Comparison of ENCODE assay signal across 14 cellular contexts in genomic region chr6:143634486-143634885, GRCh38. TPM values are rescaled to one million over a fixed set of nuclear protein-coding genes. Genes with fewer than 3 reads are reported as not detected.
DNase-seq lines count a peak whose midpoint lies in the region; ATAC-seq, FAIRE-seq and TF ChIP-seq lines count a peak whose summit lies in the region.
"Had no signal": no experiment of that assay in that cellular context is flagged by ENCODE, and none has a peak within 500 bp of the region (broad histone marks: within the 10 kb centered on the region; RNA-seq: fewer than 3 reads in every experiment).

No MANE protein-coding gene starts in this region.

- WGBS in right lobe of liver (ENCODE audit: insufficient coverage, low coverage, low lambda C conversion rate, missing lambda C conversion rate): 78% methylated on average over 2 of the region's 2 CpGs

- ATAC-seq in right lobe of liver: no peak

- peak; percentile 67 for FAIRE-seq in keratinocyte (lab: Jason Lieb, UNC)

- H3K79me2 ChIP-seq in keratinocyte (ENCODE audit: control insufficient read depth, insufficient read depth, low read length): no peaks in the 10 kb centered on the region

- no peak overlapping the region for H2AFZ ChIP-seq in keratinocyte (ENCODE audit: control insufficient read depth, low read length)

- dilution Hi-C loops in keratinocyte (cut with MboI; ENCODE audit: extremely low pct_ligation_motif_present, low sequenced_read_pairs): no loop called here

- H3K9ac ChIP-seq in keratinocyte (ENCODE audit: control insufficient read depth, extremely low read depth, insufficient read depth, low read length): no peak overlapping the region

- DNase-seq in GM12865 (ENCODE audit: low read depth) (peak; percentile 21), NCI-H1048 (lab: John Stamatoyannopoulos, UW) (peak; percentile 80), SHP77 treated with DMSO at 0.1 percent for 48 hours (lab: John Stamatoyannopoulos, UW) (peak; percentile 42), keratinocyte (ENCODE audit: low read depth, low spot score) (peak; percentile 75), right lobe of liver (no peak), HPDE6-E6E7 (ENCODE audit: extremely low spot score) (no peak), SKM-1 (lab: John Stamatoyannopoulos, UW; ENCODE audit: unreplicated experiment) (no peak)
- DNase-seq in stimulated activated CD8-positive, alpha-beta memory T cell treated with anti-CD3 and anti-CD28 coated beads, Interleukin-4, amount 100 ng/mL, for 48 hours: no peak
- DNase-seq: activated CD4-positive, alpha-beta T cell treated with anti-CD3 and anti-CD28 coated beads, Interleukin-2, amount 50 U/mL, for 1 hour; Kasumi-1; NCI-H446 treated with DMSO at 0.1 percent for 48 hours; nucleus accumbens; small intestine; T1000 had no signal

- intact Hi-C loops in right lobe of liver (cut with DNase I): no loop called here

- H3K4me3 ChIP-seq in GM12865 (ENCODE audit: low read depth, low read length): no peak overlapping the region
- no peak overlapping the region for H3K4me3 ChIP-seq in keratinocyte (ENCODE audit: control insufficient read depth in 2 of 3, extremely low read depth in 1 of 3, insufficient read depth in 2 of 3, low read depth in 1 of 3, low read length in 3 of 3)
- no peak overlapping the region for H3K4me3 ChIP-seq in right lobe of liver

- no peak for TF ChIP-seq POLR2A in right lobe of liver (IDR thresholded peaks at IDR 0.05)

- H3K9me1 ChIP-seq in keratinocyte (ENCODE audit: control insufficient read depth, extremely low read depth, insufficient read depth, low read length): no peaks in the 10 kb centered on the region

- no peaks in the 10 kb centered on the region for H3K36me3 ChIP-seq in keratinocyte (ENCODE audit: control insufficient read depth in 2 of 2, extremely low read depth in 1 of 2, insufficient read depth in 2 of 2, low read length in 2 of 2)
- no peaks in the 10 kb centered on the region for H3K36me3 ChIP-seq in right lobe of liver

- H4K20me1 ChIP-seq in keratinocyte (ENCODE audit: control insufficient read depth, extremely low read depth, insufficient read depth, low read length): no peaks in the 10 kb centered on the region

- H3K27me3 ChIP-seq in keratinocyte (ENCODE audit: control insufficient read depth, extremely low read depth, insufficient read depth, low read length) (no peaks in the 10 kb centered on the region), right lobe of liver (no peaks in the 10 kb centered on the region)

- TF ChIP-seq CTCF in GM12865 (IDR thresholded peaks at IDR 0.05; ENCODE audit: insufficient read depth, low read depth, low read length, missing control alignments) (no peak), keratinocyte (optimal IDR thresholded peaks at IDR 0.05 in 1 of 3, IDR thresholded peaks at IDR 0.05 in 1 of 3, conservative IDR thresholded peaks at IDR 0.05 in 1 of 3; ENCODE audit: extremely low read depth in 1 of 3, insufficient read depth in 2 of 3, low read length in 3 of 3) (no peak), right lobe of liver (IDR thresholded peaks at IDR 0.05) (no peak)

- H3K4me1 ChIP-seq in keratinocyte (ENCODE audit: control insufficient read depth, extremely low read depth, insufficient read depth, low read length) (peaks cover 9% of the 10 kb centered on the region), right lobe of liver (no peaks in the 10 kb centered on the region)

- H3K27ac ChIP-seq in keratinocyte (ENCODE audit: control insufficient read depth, insufficient read depth, low read length) (no peak overlapping the region), right lobe of liver (no peak overlapping the region)

- H3K9me3 ChIP-seq in keratinocyte (ENCODE audit: control insufficient read depth, low read depth, low read length): no peaks in the 10 kb centered on the region
- no peaks in the 10 kb centered on the region for H3K9me3 ChIP-seq in right lobe of liver

- no peak overlapping the region for H3K4me2 ChIP-seq in keratinocyte (ENCODE audit: control insufficient read depth, extremely low read depth, insufficient read depth, low read depth, low read length)

RNA-seq across cellular contexts. Expression of gene PHACTR2, which starts 43.3 kb away (rescaled TPM):
- 5.9 to 20.9 TPM (median 9.4 TPM) in 3 replicates for polyA plus RNA-seq in keratinocyte
- polyA plus RNA-seq in keratinocyte (2011; ENCODE audit: low read depth): 27.1 TPM
- polyA plus RNA-seq in keratinocyte (2011; cell fraction: cytosol; rRNA removed): 6.7 and 11.7 TPM in 2 replicates
- 5.7 and 8.2 TPM in 2 replicates for polyA plus RNA-seq in keratinocyte (2011; cell fraction: nucleus; rRNA removed)
- 6.6 and 10.4 TPM in 2 replicates for polyA plus RNA-seq in keratinocyte (2012; ENCODE audit: low replicate concordance)
- polyA minus RNA-seq in keratinocyte: 11.2 to 24.2 TPM (median 13.4 TPM) in 3 replicates
- 14.2 TPM for polyA minus RNA-seq in keratinocyte (2011; cell fraction: cytosol; rRNA and poly(A)+ RNA removed)
- 9.8 and 23.3 TPM in 2 replicates for polyA minus RNA-seq in keratinocyte (2011; cell fraction: nucleus; rRNA and poly(A)+ RNA removed)
- total RNA-seq in right lobe of liver: 10 to 100 TPM; 14.0 to 62.7 (median 20.9) TPM

Comparison
In these comparisons a context has a peak if more than half of its experiments do, and no peak if none do; other contexts are left out.
1. DNase-seq: peak in GM12865 (single experiment), NCI-H1048 (single experiment), SHP77 treated with DMSO at 0.1 percent for 48 hours (single experiment) and keratinocyte (single experiment); none in right lobe of liver (0 of 3), HPDE6-E6E7 (single experiment), SKM-1 (single experiment) and stimulated activated CD8-positive, alpha-beta memory T cell treated with anti-CD3 and anti-CD28 coated beads, Interleukin-4, amount 100 ng/mL, for 48 hours (single experiment).